Comparison of ENCODE assay signal across 3 cellular contexts in the genomic region with DNA sequence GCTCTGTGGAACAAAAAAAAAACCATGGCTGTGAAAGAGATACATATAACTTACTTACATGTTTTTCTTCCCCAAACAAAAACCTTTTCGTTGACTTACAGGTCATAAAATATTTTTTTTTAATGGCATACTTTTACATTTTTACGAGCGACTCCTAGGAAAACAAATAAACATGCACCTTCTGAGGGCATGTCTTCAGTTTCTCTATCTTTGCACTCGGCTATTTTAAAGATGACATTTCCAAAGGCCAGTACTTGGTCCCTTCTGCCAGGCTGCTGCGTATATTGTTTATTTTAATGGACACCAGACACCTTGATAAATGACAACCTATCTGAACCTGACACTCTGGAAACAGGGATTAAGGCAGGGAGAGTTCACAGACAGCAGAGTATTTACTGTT.
A peak's percentile ranks its signal among the peaks of the same experiment; 100 is the strongest.
TF ChIP-seq lines count a peak whose summit lies in the region.

No MANE protein-coding gene starts in this region.

TF ChIP-seq in HEK293T, 16 proteins besides CTCF, POLR2A, EP300 and RAD21 (continued from another document):
- TF ChIP-seq BHLHE40 (IDR thresholded peaks at IDR 0.05; ENCODE audit: borderline replicate concordance) (no peak), ZNF384 (IDR thresholded peaks at IDR 0.05) (peak; percentile 57)
TF ChIP-seq in HEK293T: peak in this region for 3.

TF ChIP-seq in WTC11, 78 proteins besides CTCF, POLR2A, EP300 and RAD21 (continued from another document):
- TF ChIP-seq GRHL2 (CRISPR knock-in tag; IDR thresholded peaks at IDR 0.05; ENCODE audit: insufficient replicate concordance, severe bottlenecking) (no peak), KAT7 (CRISPR knock-in tag; IDR thresholded peaks at IDR 0.05; ENCODE audit: borderline replicate concordance) (no peak), PRRX2 (CRISPR knock-in tag; IDR thresholded peaks at IDR 0.05) (no peak)
TF ChIP-seq in WTC11: peak in this region for 0.

TF ChIP-seq in GM23338, 12 proteins besides CTCF, POLR2A, EP300 and RAD21 (continued from another document):
- no peak for TF ChIP-seq STAT1 (IDR thresholded peaks at IDR 0.05; ENCODE audit: unreplicated experiment)
- TF ChIP-seq EZH2 (IDR thresholded peaks at IDR 0.05; ENCODE audit: low read depth, unreplicated experiment), result no peak
- TF ChIP-seq, protein P1, sequence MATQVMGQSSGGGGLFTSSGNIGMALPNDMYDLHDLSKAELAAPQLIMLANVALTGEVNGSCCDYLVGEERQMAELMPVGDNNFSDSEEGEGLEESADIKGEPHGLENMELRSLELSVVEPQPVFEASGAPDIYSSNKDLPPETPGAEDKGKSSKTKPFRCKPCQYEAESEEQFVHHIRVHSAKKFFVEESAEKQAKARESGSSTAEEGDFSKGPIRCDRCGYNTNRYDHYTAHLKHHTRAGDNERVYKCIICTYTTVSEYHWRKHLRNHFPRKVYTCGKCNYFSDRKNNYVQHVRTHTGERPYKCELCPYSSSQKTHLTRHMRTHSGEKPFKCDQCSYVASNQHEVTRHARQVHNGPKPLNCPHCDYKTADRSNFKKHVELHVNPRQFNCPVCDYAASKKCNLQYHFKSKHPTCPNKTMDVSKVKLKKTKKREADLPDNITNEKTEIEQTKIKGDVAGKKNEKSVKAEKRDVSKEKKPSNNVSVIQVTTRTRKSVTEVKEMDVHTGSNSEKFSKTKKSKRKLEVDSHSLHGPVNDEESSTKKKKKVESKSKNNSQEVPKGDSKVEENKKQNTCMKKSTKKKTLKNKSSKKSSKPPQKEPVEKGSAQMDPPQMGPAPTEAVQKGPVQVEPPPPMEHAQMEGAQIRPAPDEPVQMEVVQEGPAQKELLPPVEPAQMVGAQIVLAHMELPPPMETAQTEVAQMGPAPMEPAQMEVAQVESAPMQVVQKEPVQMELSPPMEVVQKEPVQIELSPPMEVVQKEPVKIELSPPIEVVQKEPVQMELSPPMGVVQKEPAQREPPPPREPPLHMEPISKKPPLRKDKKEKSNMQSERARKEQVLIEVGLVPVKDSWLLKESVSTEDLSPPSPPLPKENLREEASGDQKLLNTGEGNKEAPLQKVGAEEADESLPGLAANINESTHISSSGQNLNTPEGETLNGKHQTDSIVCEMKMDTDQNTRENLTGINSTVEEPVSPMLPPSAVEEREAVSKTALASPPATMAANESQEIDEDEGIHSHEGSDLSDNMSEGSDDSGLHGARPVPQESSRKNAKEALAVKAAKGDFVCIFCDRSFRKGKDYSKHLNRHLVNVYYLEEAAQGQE (IDR thresholded peaks at IDR 0.05; ENCODE audit: unreplicated experiment), result no peak
- TF ChIP-seq POLR2AphosphoS5 (IDR thresholded peaks at IDR 0.05; ENCODE audit: low read depth), result no peak
- no peak for TF ChIP-seq CREB1 (CRISPR knock-in tag; IDR thresholded peaks at IDR 0.05; ENCODE audit: low read depth)
- TF ChIP-seq, protein P2, sequence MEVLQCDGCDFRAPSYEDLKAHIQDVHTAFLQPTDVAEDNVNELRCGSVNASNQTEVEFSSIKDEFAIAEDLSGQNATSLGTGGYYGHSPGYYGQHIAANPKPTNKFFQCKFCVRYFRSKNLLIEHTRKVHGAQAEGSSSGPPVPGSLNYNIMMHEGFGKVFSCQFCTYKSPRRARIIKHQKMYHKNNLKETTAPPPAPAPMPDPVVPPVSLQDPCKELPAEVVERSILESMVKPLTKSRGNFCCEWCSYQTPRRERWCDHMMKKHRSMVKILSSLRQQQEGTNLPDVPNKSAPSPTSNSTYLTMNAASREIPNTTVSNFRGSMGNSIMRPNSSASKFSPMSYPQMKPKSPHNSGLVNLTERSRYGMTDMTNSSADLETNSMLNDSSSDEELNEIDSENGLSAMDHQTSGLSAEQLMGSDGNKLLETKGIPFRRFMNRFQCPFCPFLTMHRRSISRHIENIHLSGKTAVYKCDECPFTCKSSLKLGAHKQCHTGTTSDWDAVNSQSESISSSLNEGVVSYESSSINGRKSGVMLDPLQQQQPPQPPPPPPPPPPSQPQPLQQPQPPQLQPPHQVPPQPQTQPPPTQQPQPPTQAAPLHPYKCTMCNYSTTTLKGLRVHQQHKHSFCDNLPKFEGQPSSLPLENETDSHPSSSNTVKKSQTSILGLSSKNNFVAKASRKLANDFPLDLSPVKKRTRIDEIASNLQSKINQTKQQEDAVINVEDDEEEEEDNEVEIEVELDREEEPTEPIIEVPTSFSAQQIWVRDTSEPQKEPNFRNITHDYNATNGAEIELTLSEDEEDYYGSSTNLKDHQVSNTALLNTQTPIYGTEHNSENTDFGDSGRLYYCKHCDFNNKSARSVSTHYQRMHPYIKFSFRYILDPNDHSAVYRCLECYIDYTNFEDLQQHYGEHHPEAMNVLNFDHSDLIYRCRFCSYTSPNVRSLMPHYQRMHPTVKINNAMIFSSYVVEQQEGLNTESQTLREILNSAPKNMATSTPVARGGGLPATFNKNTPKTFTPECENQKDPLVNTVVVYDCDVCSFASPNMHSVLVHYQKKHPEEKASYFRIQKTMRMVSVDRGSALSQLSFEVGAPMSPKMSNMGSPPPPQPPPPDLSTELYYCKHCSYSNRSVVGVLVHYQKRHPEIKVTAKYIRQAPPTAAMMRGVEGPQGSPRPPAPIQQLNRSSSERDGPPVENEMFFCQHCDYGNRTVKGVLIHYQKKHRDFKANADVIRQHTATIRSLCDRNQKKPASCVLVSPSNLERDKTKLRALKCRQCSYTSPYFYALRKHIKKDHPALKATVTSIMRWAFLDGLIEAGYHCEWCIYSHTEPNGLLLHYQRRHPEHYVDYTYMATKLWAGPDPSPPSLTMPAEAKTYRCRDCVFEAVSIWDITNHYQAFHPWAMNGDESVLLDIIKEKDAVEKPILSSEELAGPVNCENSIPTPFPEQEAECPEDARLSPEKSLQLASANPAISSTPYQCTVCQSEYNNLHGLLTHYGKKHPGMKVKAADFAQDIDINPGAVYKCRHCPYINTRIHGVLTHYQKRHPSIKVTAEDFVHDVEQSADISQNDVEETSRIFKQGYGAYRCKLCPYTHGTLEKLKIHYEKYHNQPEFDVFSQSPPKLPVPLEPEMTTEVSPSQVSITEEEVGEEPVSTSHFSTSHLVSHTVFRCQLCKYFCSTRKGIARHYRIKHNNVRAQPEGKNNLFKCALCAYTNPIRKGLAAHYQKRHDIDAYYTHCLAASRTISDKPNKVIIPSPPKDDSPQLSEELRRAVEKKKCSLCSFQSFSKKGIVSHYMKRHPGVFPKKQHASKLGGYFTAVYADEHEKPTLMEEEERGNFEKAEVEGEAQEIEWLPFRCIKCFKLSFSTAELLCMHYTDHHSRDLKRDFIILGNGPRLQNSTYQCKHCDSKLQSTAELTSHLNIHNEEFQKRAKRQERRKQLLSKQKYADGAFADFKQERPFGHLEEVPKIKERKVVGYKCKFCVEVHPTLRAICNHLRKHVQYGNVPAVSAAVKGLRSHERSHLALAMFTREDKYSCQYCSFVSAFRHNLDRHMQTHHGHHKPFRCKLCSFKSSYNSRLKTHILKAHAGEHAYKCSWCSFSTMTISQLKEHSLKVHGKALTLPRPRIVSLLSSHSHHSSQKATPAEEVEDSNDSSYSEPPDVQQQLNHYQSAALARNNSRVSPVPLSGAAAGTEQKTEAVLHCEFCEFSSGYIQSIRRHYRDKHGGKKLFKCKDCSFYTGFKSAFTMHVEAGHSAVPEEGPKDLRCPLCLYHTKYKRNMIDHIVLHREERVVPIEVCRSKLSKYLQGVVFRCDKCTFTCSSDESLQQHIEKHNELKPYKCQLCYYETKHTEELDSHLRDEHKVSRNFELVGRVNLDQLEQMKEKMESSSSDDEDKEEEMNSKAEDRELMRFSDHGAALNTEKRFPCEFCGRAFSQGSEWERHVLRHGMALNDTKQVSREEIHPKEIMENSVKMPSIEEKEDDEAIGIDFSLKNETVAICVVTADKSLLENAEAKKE (CRISPR knock-in tag; IDR thresholded peaks at IDR 0.05), result no peak
- no peak for TF ChIP-seq JUNB (IDR thresholded peaks at IDR 0.05; ENCODE audit: unreplicated experiment)
- no peak for TF ChIP-seq ZNF331 (CRISPR knock-in tag; IDR thresholded peaks at IDR 0.05; ENCODE audit: low read depth)
TF ChIP-seq in GM23338: peak in this region for 0.
